In genomic region chr11:91947215-91947614, GRCh38 we compare ENCODE assay signal across 11 cellular contexts.
A peak's percentile ranks its signal among the peaks of the same experiment; 100 is the strongest.
DNase-seq lines count a peak whose midpoint lies in the region; ATAC-seq lines count a peak whose summit lies in the region.
"Had no signal": no experiment of that assay in that cellular context is flagged by ENCODE, and none has a peak within 500 bp of the region (broad histone marks: within the 10 kb centered on the region; RNA-seq: fewer than 3 reads in every experiment).

No MANE protein-coding gene starts in this region.

- H3K79me2 ChIP-seq in trophoblast cell (ENCODE audit: control insufficient read depth, insufficient read depth, low read length, poor library complexity) = no peaks in the 10 kb centered on the region

- H3K9ac ChIP-seq in trophoblast cell (ENCODE audit: low read length) = no peak overlapping the region

- H4K91ac ChIP-seq in trophoblast cell (ENCODE audit: low read depth, low read length) = no peak overlapping the region

- intact Hi-C loops in left ventricle myocardium superior (cut with micrococcal nuclease) = no loop called here

- H3K4me1 ChIP-seq in trophoblast cell (ENCODE audit: control insufficient read depth in 1 of 2, insufficient read depth in 2 of 2, low read length in 2 of 2) = no peaks in the 10 kb centered on the region

- H2BK12ac ChIP-seq in trophoblast cell (ENCODE audit: low read length) = no peak overlapping the region

- H3K36me3 ChIP-seq in trophoblast cell (ENCODE audit: control insufficient read depth in 1 of 2, insufficient read depth in 2 of 2, low read length in 2 of 2) = no peaks in the 10 kb centered on the region

- no peak overlapping the region for H2BK120ac ChIP-seq in trophoblast cell (ENCODE audit: insufficient read depth, low read length, poor library complexity)

- no peak overlapping the region for H2BK5ac ChIP-seq in trophoblast cell (ENCODE audit: low read depth, low read length, poor library complexity)

- no peaks in the 10 kb centered on the region for H3K27me3 ChIP-seq in trophoblast cell (ENCODE audit: insufficient read depth, low read length)

- WGBS in trophoblast cell (ENCODE audit: extremely low coverage, insufficient coverage, insufficient read length) = no CpG with 5 or more reads among the region's 2 CpGs

- no peak overlapping the region for H2AK5ac ChIP-seq in trophoblast cell (ENCODE audit: low read length)

- no peak overlapping the region for H4K8ac ChIP-seq in trophoblast cell (ENCODE audit: low read depth, low read length)

- no peaks in the 10 kb centered on the region for H3K79me1 ChIP-seq in trophoblast cell (ENCODE audit: low read length)

- no peak overlapping the region for H4K12ac ChIP-seq in trophoblast cell (ENCODE audit: low read depth, low read length)

- no peak overlapping the region for H3K14ac ChIP-seq in trophoblast cell (ENCODE audit: low read length)

- no peak overlapping the region for H3K27ac ChIP-seq in trophoblast cell (ENCODE audit: low read depth, low read length)
- H3K27ac ChIP-seq: C4-2B had no signal

- H2AFZ ChIP-seq in trophoblast cell (ENCODE audit: insufficient read depth, low read length, poor library complexity) = no peak overlapping the region

- H3K18ac ChIP-seq in trophoblast cell (ENCODE audit: low read length) = no peak overlapping the region

- H3K4me2 ChIP-seq in trophoblast cell (ENCODE audit: low read length) = no peak overlapping the region

- peak; percentile 53 for DNase-seq in AG20443 (ENCODE audit: low spot score)
- peak; percentile 59 for DNase-seq in NCI-H128 (lab: John Stamatoyannopoulos, UW; ENCODE audit: unreplicated experiment)
- DNase-seq in SHP77 (lab: John Stamatoyannopoulos, UW) = peak; percentile 74 to 88
- DNase-seq in left ventricle myocardium superior = no peak
- DNase-seq in trophoblast cell = no peak
- no peak for DNase-seq in RKO (ENCODE audit: low spot score)
- no peak for DNase-seq in SIG-M5 treated with dmso at 0.1 percent for 504 hours (lab: John Stamatoyannopoulos, UW; ENCODE audit: unreplicated experiment)
- DNase-seq: stimulated activated CD4-positive, alpha-beta T cell treated with anti-CD3 and anti-CD28 coated beads, Interleukin-2, amount 100 ng/mL, for 24 hours had no signal

- no peak overlapping the region for H3K23ac ChIP-seq in trophoblast cell (ENCODE audit: low read length)

- no peak overlapping the region for H3K4ac ChIP-seq in trophoblast cell (ENCODE audit: low read depth, low read length)

- H3K4me3 ChIP-seq in trophoblast cell (ENCODE audit: low read depth, low read length) = no peak overlapping the region
- H3K4me3 ChIP-seq: lung had no signal

- no peaks in the 10 kb centered on the region for H3K9me3 ChIP-seq in trophoblast cell (ENCODE audit: insufficient read depth, low read depth, low read length)

- ATAC-seq in left ventricle myocardium superior (peak; percentile 61), GM21737 (IDR thresholded peaks at IDR 0.05; ENCODE audit: unreplicated experiment) (no peak)

Comparison
In these comparisons a context has a peak if more than half of its experiments do, and no peak if none do; other contexts are left out.
1. DNase-seq: peak in AG20443 (single experiment), NCI-H128 (single experiment) and SHP77 (2 of 2); none in left ventricle myocardium superior (single experiment), trophoblast cell (0 of 2), RKO (single experiment) and SIG-M5 treated with dmso at 0.1 percent for 504 hours (single experiment).